In the genomic region with DNA sequence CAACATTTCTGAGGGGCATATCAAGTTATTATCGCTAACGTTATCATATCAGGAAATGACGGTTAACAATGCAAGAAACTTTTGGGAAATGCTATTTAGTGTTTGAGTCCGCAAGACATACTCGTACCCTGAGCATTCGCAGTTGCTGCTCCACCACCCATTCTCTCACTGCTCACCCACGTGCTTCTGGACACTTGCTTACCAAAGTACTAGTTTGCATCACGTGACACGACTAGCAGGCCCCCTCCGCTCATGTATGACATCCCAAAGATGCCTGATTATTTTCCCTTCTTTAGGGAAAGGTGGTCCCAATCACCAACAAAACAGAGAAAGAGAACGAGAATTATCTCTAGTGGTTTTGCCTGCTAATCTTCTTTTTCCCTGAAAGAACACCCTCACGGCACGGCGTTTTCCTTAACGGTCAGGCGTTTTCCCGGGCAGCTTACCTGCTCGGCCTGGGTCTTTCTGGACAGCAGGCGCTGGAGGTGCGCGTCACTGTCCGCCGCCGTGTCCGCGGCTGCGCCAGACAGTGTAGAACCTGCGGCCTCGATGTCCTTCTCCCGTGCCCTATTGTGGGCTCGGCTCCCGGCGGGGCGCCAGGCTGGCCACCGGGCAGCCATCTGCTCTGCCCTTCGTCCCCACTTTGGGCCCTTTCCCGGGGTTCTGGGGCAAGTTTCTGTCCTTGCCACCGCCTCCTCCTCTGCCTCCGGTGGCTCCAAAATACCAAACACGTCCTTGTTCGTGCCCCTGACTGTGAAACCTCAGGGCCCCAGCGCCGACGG, we compare ENCODE assay signal across 8 cellular contexts. TPM values are rescaled to one million over a fixed set of nuclear protein-coding genes. Genes with fewer than 3 reads are reported as not detected.
DNase-seq lines count a peak whose midpoint lies in the region; ATAC-seq and TF ChIP-seq lines count a peak whose summit lies in the region.

A gene (plus strand): TSS at position 492 of the 782 bp plus-strand sequence. CDS start 58 bp downstream, at position 550.

- H3K4me3 Mint-ChIP-seq in natural killer cell, result peak within 1 kb of the TSS; percentile 95

- no peaks in the 10 kb centered on the region for H3K27me3 Mint-ChIP-seq in natural killer cell (ENCODE audit: low read depth in 2 of 2)

- ATAC-seq in natural killer cell, result peak; percentile 75 to 89 (median 81)

- peaks cover 44 to 58% of the 10 kb centered on the region in 2 donors for H3K4me1 Mint-ChIP-seq in natural killer cell

- H3K9me3 Mint-ChIP-seq in natural killer cell, result no peaks in the 10 kb centered on the region

- H3K27ac Mint-ChIP-seq in natural killer cell, result peak within 1 kb of the TSS; percentile 98 to 99

- intact Hi-C loops in natural killer cell (cut with micrococcal nuclease), result loop anchor here (1.0 to 2.0 kb wide), 3 partner anchors 42 to 91 kb away; a partner anchor contains a TSS

- no peaks in the 10 kb centered on the region for H3K36me3 Mint-ChIP-seq in natural killer cell

- peak; percentile 98 for DNase-seq in EH (ENCODE audit: low read depth)
- DNase-seq in GOT3 (lab: John Stamatoyannopoulos, UW), result peak; percentile 86
- DNase-seq in LoVo (ENCODE audit: low spot score), result peak; percentile 96
- peak; percentile 82 to 92 for DNase-seq in SHP77 (lab: John Stamatoyannopoulos, UW)
- peak; percentile 78 for DNase-seq in activated effector memory CD4-positive, alpha-beta T cell treated with Interleukin-2 at 50 U/mL for 16 hours
- peak; percentile 98 for DNase-seq in fibroblast of peridontal ligament (ENCODE audit: extremely low read depth)
- peak; percentile 90 for DNase-seq in natural killer cell
- peak; percentile 87 for DNase-seq in stimulated activated naive CD4-positive, alpha-beta T cell treated with Interleukin-2 at 50 U/mL for 16 hours (lab: John Stamatoyannopoulos, UW)

- TF ChIP-seq CTCF in natural killer cell (IDR thresholded peaks at IDR 0.05), result no peak

RNA-seq across cellular contexts. Expression of the gene that starts here (rescaled TPM):
- 100 to 1,000 TPM in 1 of 3 donors, 10 to 100 TPM in 2; 56.6 to 104 (median 67.1) TPM for total RNA-seq in natural killer cell

Comparison
In these comparisons a context has a peak if more than half of its experiments do, and no peak if none do; other contexts are left out.
1. Peak in every context shown above with its lines: DNase-seq and ATAC-seq.